ENCODE assay signal across 35 cellular contexts in the genomic region with DNA sequence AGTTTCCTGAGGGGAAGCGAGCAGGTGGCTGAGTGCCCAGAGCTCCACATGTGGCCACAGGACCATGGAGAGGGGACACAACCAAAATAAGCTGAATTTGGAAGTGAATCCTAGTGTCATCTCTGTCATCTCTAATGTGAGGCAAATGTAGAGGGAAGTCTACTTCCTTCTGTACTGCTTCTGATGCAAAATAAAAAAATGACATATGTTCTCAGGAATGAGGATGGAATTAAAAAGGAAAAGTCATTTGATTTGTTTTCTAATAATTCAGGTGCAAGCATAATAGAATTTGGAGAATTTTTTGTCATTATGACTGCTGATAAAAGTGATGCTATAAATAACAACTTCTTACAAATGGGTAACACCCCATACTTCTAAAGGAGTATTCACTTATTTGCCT. TPM values are rescaled to one million over a fixed set of nuclear protein-coding genes. Genes with fewer than 3 reads are reported as not detected.
"Had no signal": no experiment of that assay in that cellular context is flagged by ENCODE, and none has a peak within 500 bp of the region (broad histone marks: within the 10 kb centered on the region; RNA-seq: fewer than 3 reads in every experiment).

No MANE protein-coding gene starts in this region.

- H3K4me3 ChIP-seq: esophagus squamous epithelium, heart right ventricle, left lung, lower lobe of right lung, sigmoid colon, thoracic aorta, uterus had no signal

- H3K27me3 ChIP-seq: esophagus squamous epithelium, heart right ventricle, left lung, sigmoid colon, uterus had no signal

- H3K27me3 Mint-ChIP-seq: activated CD4-positive, alpha-beta T cell treated with anti-CD3 and anti-CD28 coated beads, Interleukin-2, amount 10 ng/mL, durations not matched to agents 24 days and 14 days; activated naive CD4-positive, alpha-beta T cell treated with anti-CD3 and anti-CD28 coated beads, Interleukin-2, amount 50 U/mL, for 24 hours; progenitor cell of endocrine pancreas; T-helper 17 cell; type B pancreatic cell had no signal

- H3K9me3 Mint-ChIP-seq: activated CD4-positive, alpha-beta memory T cell treated with anti-CD3 and anti-CD28 coated beads for 36 hours; activated CD4-positive, alpha-beta T cell treated with anti-CD3 and anti-CD28 coated beads, Interleukin-2, amount 10 ng/mL, durations not matched to agents 24 days and 14 days; activated naive CD4-positive, alpha-beta T cell treated with anti-CD3 and anti-CD28 coated beads, Interleukin-2, amount 50 U/mL, for 24 hours; activated T-cell treated with anti-CD3 and anti-CD28 coated beads, Interleukin-2, amount 50 U/mL, for 24 hours; activated T-helper 17 cell treated with anti-CD3 and anti-CD28 coated beads, Interleukin-2, amount 50 U/mL, for 72 hours; natural killer cell treated with Interleukin-12 subunit alpha and Interleukin-12 subunit beta and Interleukin-15 and Interleukin-18, amount 100 ng/mL, for 72 hours; stimulated activated effector memory CD8-positive, alpha-beta T cell treated with anti-CD3 and anti-CD28 coated beads, Interleukin-12 subunit alpha, Interleukin-12 subunit beta, amount 100 ng/mL, for 72 hours; stimulated activated naive CD8-positive, alpha-beta T cell treated with anti-CD3 and anti-CD28 coated beads, Interleukin-15, Interleukin-2, amounts not matched to agents 100 ng/mL and 50 ng/mL, for 24 hours; type B pancreatic cell had no signal

- ATAC-seq: activated T-helper 17 cell treated with anti-CD3 and anti-CD28 coated beads, Interleukin-2, amount 50 U/mL, for 72 hours; heart right ventricle; left lung; lower lobe of right lung; natural killer cell treated with Interleukin-12 subunit alpha and Interleukin-12 subunit beta and Interleukin-15 and Interleukin-18, amount 100 ng/mL, for 72 hours; stimulated activated effector memory CD8-positive, alpha-beta T cell treated with anti-CD3 and anti-CD28 coated beads, Interleukin-12 subunit alpha, Interleukin-12 subunit beta, amount 100 ng/mL, for 72 hours; T-helper 17 cell had no signal

- DNase-seq: activated CD4-positive, alpha-beta memory T cell treated with anti-CD3 and anti-CD28 coated beads for 36 hours; activated CD4-positive, alpha-beta T cell treated with anti-CD3 and anti-CD28 coated beads, Interleukin-2, amount 10 ng/mL, durations not matched to agents 24 days and 14 days; activated CD4-positive, CD25-positive, alpha-beta regulatory T cell treated with anti-CD3 and anti-CD28 coated beads, Interleukin-2, amount 50 U/mL, for 72 hours; activated CD8-positive, alpha-beta memory T cell treated with anti-CD3 and anti-CD28 coated beads, Interleukin-2, amount 50 U/mL, for 48 hours; activated T-cell treated with anti-CD3 and anti-CD28 coated beads, Interleukin-2, amount 50 U/mL, for 24 hours; effector CD4-positive, alpha-beta T cell; esophagus squamous epithelium; foreskin melanocyte; heart right ventricle; kidney glomerular epithelial cell; left lung; lower lobe of right lung; mesendoderm; retina; sigmoid colon; small intestine; stimulated activated CD4-positive, alpha-beta T cell treated with anti-CD3 and anti-CD28 coated beads, Interleukin-4, amount 100 ng/mL, for 24 hours; T-helper 17 cell; T1000; uterus had no signal

- H3K27ac ChIP-seq: epithelial cell of prostate, esophagus squamous epithelium, heart right ventricle, left lung, lower lobe of right lung, sigmoid colon, thoracic aorta, uterus had no signal

- H3K4me1 ChIP-seq: heart right ventricle, left lung, lower lobe of right lung, sigmoid colon, uterus had no signal

- H3K9me3 ChIP-seq: esophagus squamous epithelium, left lung, lower lobe of right lung, sigmoid colon, thoracic aorta, uterus had no signal

- H3K4me3 Mint-ChIP-seq: activated CD4-positive, alpha-beta memory T cell treated with anti-CD3 and anti-CD28 coated beads for 36 hours; activated CD4-positive, alpha-beta T cell treated with anti-CD3 and anti-CD28 coated beads, Interleukin-2, amount 10 ng/mL, durations not matched to agents 24 days and 14 days; activated naive CD4-positive, alpha-beta T cell treated with anti-CD3 and anti-CD28 coated beads, Interleukin-2, amount 50 U/mL, for 24 hours; activated T-cell treated with anti-CD3 and anti-CD28 coated beads, Interleukin-2, amount 50 U/mL, for 24 hours; activated T-helper 17 cell treated with anti-CD3 and anti-CD28 coated beads, Interleukin-2, amount 50 U/mL, for 72 hours; natural killer cell treated with Interleukin-12 subunit alpha and Interleukin-12 subunit beta and Interleukin-15 and Interleukin-18, amount 100 ng/mL, for 72 hours; stimulated activated effector memory CD8-positive, alpha-beta T cell treated with anti-CD3 and anti-CD28 coated beads, Interleukin-12 subunit alpha, Interleukin-12 subunit beta, amount 100 ng/mL, for 72 hours; stimulated activated naive CD8-positive, alpha-beta T cell treated with anti-CD3 and anti-CD28 coated beads, Interleukin-15, Interleukin-2, amounts not matched to agents 100 ng/mL and 50 ng/mL, for 24 hours; T-helper 17 cell; type B pancreatic cell had no signal

- H3K36me3 ChIP-seq: esophagus squamous epithelium, heart right ventricle, left lung, lower lobe of right lung, sigmoid colon, thoracic aorta, uterus had no signal

- H3K27ac Mint-ChIP-seq: activated CD4-positive, alpha-beta memory T cell treated with anti-CD3 and anti-CD28 coated beads for 36 hours; activated CD4-positive, alpha-beta T cell treated with anti-CD3 and anti-CD28 coated beads, Interleukin-2, amount 10 ng/mL, durations not matched to agents 24 days and 14 days; activated naive CD4-positive, alpha-beta T cell treated with anti-CD3 and anti-CD28 coated beads, Interleukin-2, amount 50 U/mL, for 24 hours; activated T-cell treated with anti-CD3 and anti-CD28 coated beads, Interleukin-2, amount 50 U/mL, for 24 hours; activated T-helper 17 cell treated with anti-CD3 and anti-CD28 coated beads, Interleukin-2, amount 50 U/mL, for 72 hours; natural killer cell treated with Interleukin-12 subunit alpha and Interleukin-12 subunit beta and Interleukin-15 and Interleukin-18, amount 100 ng/mL, for 72 hours; progenitor cell of endocrine pancreas; stimulated activated effector memory CD8-positive, alpha-beta T cell treated with anti-CD3 and anti-CD28 coated beads, Interleukin-12 subunit alpha, Interleukin-12 subunit beta, amount 100 ng/mL, for 72 hours; stimulated activated naive CD8-positive, alpha-beta T cell treated with anti-CD3 and anti-CD28 coated beads, Interleukin-15, Interleukin-2, amounts not matched to agents 100 ng/mL and 50 ng/mL, for 24 hours; T-helper 17 cell; type B pancreatic cell had no signal

- H3K36me3 Mint-ChIP-seq: activated CD4-positive, alpha-beta memory T cell treated with anti-CD3 and anti-CD28 coated beads for 36 hours; activated naive CD4-positive, alpha-beta T cell treated with anti-CD3 and anti-CD28 coated beads, Interleukin-2, amount 50 U/mL, for 24 hours; natural killer cell treated with Interleukin-12 subunit alpha and Interleukin-12 subunit beta and Interleukin-15 and Interleukin-18, amount 100 ng/mL, for 72 hours; stimulated activated effector memory CD8-positive, alpha-beta T cell treated with anti-CD3 and anti-CD28 coated beads, Interleukin-12 subunit alpha, Interleukin-12 subunit beta, amount 100 ng/mL, for 72 hours; type B pancreatic cell had no signal

RNA-seq across cellular contexts. Expression of gene POU1F1, which starts 59.5 kb away (rescaled TPM):
- total RNA-seq: activated CD4-positive, alpha-beta memory T cell treated with anti-CD3 and anti-CD28 coated beads for 36 hours; activated CD4-positive, alpha-beta T cell treated with anti-CD3 and anti-CD28 coated beads, Interleukin-2, amount 10 ng/mL, durations not matched to agents 24 days and 14 days; activated CD8-positive, alpha-beta memory T cell treated with anti-CD3 and anti-CD28 coated beads for 36 hours; activated T-helper 17 cell treated with anti-CD3 and anti-CD28 coated beads, Interleukin-2, amount 50 U/mL, for 72 hours; dermis blood vessel endothelial cell; esophagus squamous epithelium; glomerular endothelial cell; heart right ventricle; left lung; lower lobe of right lung; mononuclear cell; natural killer cell treated with Interleukin-12 subunit alpha and Interleukin-12 subunit beta and Interleukin-15 and Interleukin-18, amount 100 ng/mL, for 72 hours; osteocyte; progenitor cell of endocrine pancreas; sigmoid colon; subcutaneous adipose tissue; T-helper 17 cell; thoracic aorta; uterus had no signal
- polyA plus RNA-seq: heart right ventricle, sigmoid colon, small intestine had no signal
